Comparison of ENCODE assay signal across 9 cellular contexts in genomic region chr12:46492471-46493351, GRCh38.
A peak's percentile ranks its signal among the peaks of the same experiment; 100 is the strongest.
DNase-seq lines count a peak whose midpoint lies in the region; ATAC-seq and TF ChIP-seq lines count a peak whose summit lies in the region.
"Had no signal": no experiment of that assay in that cellular context is flagged by ENCODE, and none has a peak within 500 bp of the region (broad histone marks: within the 10 kb centered on the region; RNA-seq: fewer than 3 reads in every experiment).

No MANE protein-coding gene starts in this region.

- H3K9me3 ChIP-seq in GM23248 (ENCODE audit: low read depth) (no peaks in the 10 kb centered on the region), SJCRH30 (replicated peaks) (no peaks in the 10 kb centered on the region)

- H3K27me3 ChIP-seq in GM23248 (replicated peaks; ENCODE audit: insufficient read depth), result no peaks in the 10 kb centered on the region
- H3K27me3 ChIP-seq in SJCRH30, result no peaks in the 10 kb centered on the region

- no peaks in the 10 kb centered on the region for H3K36me3 ChIP-seq in GM23248 (ENCODE audit: low read depth)
- H3K36me3 ChIP-seq in SJCRH30, result no peaks in the 10 kb centered on the region

- no peaks in the 10 kb centered on the region for H3K9me2 ChIP-seq in GM23248 (ENCODE audit: insufficient read depth)

- H3K4me3 Mint-ChIP-seq in natural killer cell, result no peak overlapping the region

- in situ Hi-C loops in GM23248 (cut with MboI), result no loop called here

- H3K4me3 ChIP-seq in GM23248 (peak overlapping the region; percentile 63), SJCRH30 (no peak overlapping the region)

- H3F3A ChIP-seq in GM23248 (ENCODE audit: insufficient read depth), result peaks cover 49% of the 10 kb centered on the region

- 80% methylated on average over 10 of the region's 10 CpGs for WGBS in GM23248 (ENCODE audit: low coverage in 1 of 2, low lambda C conversion rate in 2 of 2, missing lambda C conversion rate in 2 of 2), 2 experiments

- peak overlapping the region; percentile 9; the same call in 1 of the 2 replicates for H2AFZ ChIP-seq in GM23248

- ATAC-seq in natural killer cell (no peak), HG03175 (IDR thresholded peaks at IDR 0.05; ENCODE audit: unreplicated experiment) (no peak)

- POLR2A ChIA-PET in HEK293T (lab: Yijun Ruan, JAX), result interaction anchor here (0.7 kb wide), 1 partner anchor 9 kb away, joined by 3 read pairs; no protein-coding TSS in a partner anchor

- H3K4me1 Mint-ChIP-seq in natural killer cell, result peaks cover 0 to 5% of the 10 kb centered on the region in 2 donors

- peaks cover 62% of the 10 kb centered on the region for H3K4me1 ChIP-seq in GM23248 (ENCODE audit: insufficient read depth)
- H3K4me1 ChIP-seq in SJCRH30, result peaks cover 40% of the 10 kb centered on the region

- peak overlapping the region; percentile 81 for H3K4me2 ChIP-seq in GM23248 (ENCODE audit: unreplicated experiment)

- peak; percentile 69 for DNase-seq in GM23248
- DNase-seq in SJCRH30, result peak; percentile 51 to 59
- peak; percentile 79 for DNase-seq in fibroblast of peridontal ligament (ENCODE audit: extremely low read depth)
- DNase-seq in renal cortical epithelial cell (ENCODE audit: low read depth), result peak; percentile 87
- DNase-seq in natural killer cell, result no peak
- DNase-seq in HEK293T (ENCODE audit: extremely low spot score), result no peak
- DNase-seq in COR-L47 (lab: John Stamatoyannopoulos, UW), result no peak
- DNase-seq: NCI-H2227 treated with DMSO at 0.1 percent for 48 hours had no signal

- peak overlapping the region; percentile 54 for H3K27ac ChIP-seq in GM23248
- H3K27ac ChIP-seq in SJCRH30, result peak overlapping the region; percentile 44

- H3K27me3 Mint-ChIP-seq in natural killer cell (ENCODE audit: low read depth in 2 of 2), result no peaks in the 10 kb centered on the region

- no peak for TF ChIP-seq CTCF in natural killer cell (IDR thresholded peaks at IDR 0.05)

- peaks cover 20% of the 10 kb centered on the region; the same call in 1 of the 2 replicates for H3K79me2 ChIP-seq in GM23248 (ENCODE audit: insufficient read depth)

- H3K36me3 Mint-ChIP-seq in natural killer cell, result no peaks in the 10 kb centered on the region

- no peak overlapping the region for H3K27ac Mint-ChIP-seq in natural killer cell

- intact Hi-C loops in natural killer cell (cut with micrococcal nuclease), result no loop called here

- no peak overlapping the region for H3K9ac ChIP-seq in GM23248

- CTCF ChIA-PET in HEK293T (lab: Yijun Ruan, JAX), result no interaction called here

- no peaks in the 10 kb centered on the region for H3K9me3 Mint-ChIP-seq in natural killer cell

- no peaks in the 10 kb centered on the region for H4K20me1 ChIP-seq in GM23248 (ENCODE audit: insufficient read depth)

TF ChIP-seq in HEK293T, 16 proteins besides CTCF, POLR2A, EP300 and RAD21:
- no peak for TF ChIP-seq HDGF (IDR thresholded peaks at IDR 0.05; ENCODE audit: borderline replicate concordance)
- no peak for TF ChIP-seq ELF4 (IDR thresholded peaks at IDR 0.05)
- TF ChIP-seq NFRKB (IDR thresholded peaks at IDR 0.05), result no peak
- TF ChIP-seq SP1 (IDR thresholded peaks at IDR 0.05), result no peak
- TF ChIP-seq FOXA1 (IDR thresholded peaks at IDR 0.05), result no peak

Comparison
In these comparisons a context has a peak if more than half of its experiments do, and no peak if none do; other contexts are left out.
1. DNase-seq: peak in GM23248 (single experiment), SJCRH30 (2 of 2), fibroblast of peridontal ligament (single experiment) and renal cortical epithelial cell (single experiment); none in natural killer cell (single experiment), HEK293T (single experiment) and COR-L47 (single experiment).